8 cellular contexts compared by ENCODE assay signal in genomic region chr11:64863381-64864060, GRCh38. TPM values are rescaled to one million over a fixed set of nuclear protein-coding genes. Genes with fewer than 3 reads are reported as not detected.
DNase-seq lines count a peak whose midpoint lies in the region; ATAC-seq lines count a peak whose summit lies in the region.

No MANE protein-coding gene starts in this region.

- H3K9me3 ChIP-seq in GM23248 (ENCODE audit: low read depth): no peaks in the 10 kb centered on the region
- H3K9me3 ChIP-seq in skeletal muscle satellite cell (replicated peaks; ENCODE audit: low read length): no peaks in the 10 kb centered on the region

- peak overlapping the region; percentile 84 for H3K9ac ChIP-seq in GM23248
- peak overlapping the region; percentile 72 for H3K9ac ChIP-seq in skeletal muscle satellite cell (ENCODE audit: low read depth, low read length)

- peak overlapping the region; percentile 76 for H3K4me2 ChIP-seq in GM23248 (ENCODE audit: unreplicated experiment)
- peak overlapping the region; percentile 63 for H3K4me2 ChIP-seq in skeletal muscle satellite cell (ENCODE audit: low read length)

- POLR2A ChIA-PET in activated CD4-positive, alpha-beta memory T cell treated with anti-CD3 and anti-CD28 coated beads for 36 hours (lab: Charles Lee): interaction anchor here (0.6 to 20.4 kb wide), 6 partner anchors 10 to 233 kb away, joined by 3 to 460 read pairs (median 12); partner anchors contain the start of genes EHD1 and VPS51

- peak overlapping the region; percentile 96 for H3K27ac Mint-ChIP-seq in activated CD4-positive, alpha-beta memory T cell treated with anti-CD3 and anti-CD28 coated beads for 36 hours

- CTCF ChIA-PET in activated CD4-positive, alpha-beta memory T cell treated with anti-CD3 and anti-CD28 coated beads for 36 hours (lab: Charles Lee): interaction anchor here (1.5 to 29.1 kb wide), 4 partner anchors 13 to 254 kb away, joined by 3 to 1198 read pairs (median 168); partner anchors contain the start of genes ARL2, CDC42BPG, EHD1 and ZNHIT2

- H3K27me3 Mint-ChIP-seq in activated CD4-positive, alpha-beta memory T cell treated with anti-CD3 and anti-CD28 coated beads for 36 hours: no peaks in the 10 kb centered on the region

- DNase-seq in GM23248 (peak; percentile 46), left cardiac atrium (peak; percentile 56), RPMI8226 (no peak), NCI-H1694 treated with DMSO at 0.1 percent for 48 hours (lab: John Stamatoyannopoulos, UW) (no peak)
- no peak for DNase-seq in activated CD4-positive, alpha-beta memory T cell treated with anti-CD3 and anti-CD28 coated beads for 36 hours
- no peak for DNase-seq in stimulated activated CD4-positive, alpha-beta T cell treated with anti-CD3 and anti-CD28 coated beads, Interleukin-15, amount 100 ng/mL, for 24 hours

- H3K4me3 ChIP-seq in GM23248 (peak overlapping the region; percentile 11; the same call in 1 of the 2 replicates), skeletal muscle satellite cell (ENCODE audit: low read length) (peak overlapping the region; percentile 3)

- peak overlapping the region; percentile 67 for H3K4me3 Mint-ChIP-seq in activated CD4-positive, alpha-beta memory T cell treated with anti-CD3 and anti-CD28 coated beads for 36 hours

- 52 to 62% methylated on average over 22 to 23 of the region's 23 CpGs for WGBS in GM23248 (ENCODE audit: low coverage in 1 of 2, low lambda C conversion rate in 2 of 2, missing lambda C conversion rate in 2 of 2), 2 experiments

- peaks cover 45% of the 10 kb centered on the region for H3K4me1 ChIP-seq in GM23248 (ENCODE audit: insufficient read depth)
- peaks cover 55% of the 10 kb centered on the region for H3K4me1 ChIP-seq in skeletal muscle satellite cell (ENCODE audit: control insufficient read depth, insufficient read depth, low read length)

- 0 out of 2 replicates have a peak, but pooled peaks cover 4% of the 10 kb centered on the region for H4K20me1 ChIP-seq in GM23248 (ENCODE audit: insufficient read depth)

- ATAC-seq in left cardiac atrium (peak; percentile 48 to 61), HG03354 (IDR thresholded peaks at IDR 0.05; ENCODE audit: poor library complexity, severe bottlenecking, unreplicated experiment) (no peak)

- no peaks in the 10 kb centered on the region for H3K27me3 ChIP-seq in GM23248 (replicated peaks; ENCODE audit: insufficient read depth)
- H3K27me3 ChIP-seq in skeletal muscle satellite cell (ENCODE audit: control insufficient read depth, insufficient read depth, low read length): no peaks in the 10 kb centered on the region

- H3F3A ChIP-seq in GM23248 (ENCODE audit: insufficient read depth): peaks cover 47% of the 10 kb centered on the region

- in situ Hi-C loops in GM23248 (cut with MboI): no loop called here

- intact Hi-C loops in activated CD4-positive, alpha-beta memory T cell treated with anti-CD3 and anti-CD28 coated beads for 36 hours (cut with micrococcal nuclease): loop anchor here (2.0 kb wide), 1 partner anchor 13 kb away; no protein-coding TSS in a partner anchor
- intact Hi-C loops in left cardiac atrium (cut with DNase I): no loop called here

- H3K9me2 ChIP-seq in GM23248 (ENCODE audit: insufficient read depth): no peaks in the 10 kb centered on the region

- peaks cover 92% of the 10 kb centered on the region for H3K4me1 Mint-ChIP-seq in activated CD4-positive, alpha-beta memory T cell treated with anti-CD3 and anti-CD28 coated beads for 36 hours (ENCODE audit: low read depth)

- H3K9me3 Mint-ChIP-seq in activated CD4-positive, alpha-beta memory T cell treated with anti-CD3 and anti-CD28 coated beads for 36 hours: peaks cover 9% of the 10 kb centered on the region

- H3K79me2 ChIP-seq in GM23248 (ENCODE audit: insufficient read depth): peaks cover 94% of the 10 kb centered on the region

- H3K36me3 Mint-ChIP-seq in activated CD4-positive, alpha-beta memory T cell treated with anti-CD3 and anti-CD28 coated beads for 36 hours: peaks cover 48% of the 10 kb centered on the region

- H3K27ac ChIP-seq in GM23248: peak overlapping the region; percentile 99

- no peak overlapping the region for H2AFZ ChIP-seq in GM23248

- H3K36me3 ChIP-seq in GM23248 (ENCODE audit: low read depth): peaks cover 8% of the 10 kb centered on the region
- H3K36me3 ChIP-seq in skeletal muscle satellite cell (ENCODE audit: insufficient read depth, low read length): peaks cover 27% of the 10 kb centered on the region

RNA-seq across cellular contexts. Expression of gene EHD1, which starts 14.9 kb away (rescaled TPM):
- 90.2 and 124 TPM in 2 replicates for total RNA-seq in GM23248 (2014; rRNA removed; shearing (Covaris generic))
- polyA plus RNA-seq in GM23248 (2016; fragmentation: Nextera tagmentation; extraction: Ambion mirVana): 55.2 and 56.3 TPM in 2 replicates
- total RNA-seq in activated CD4-positive, alpha-beta memory T cell treated with anti-CD3 and anti-CD28 coated beads for 36 hours: 100 to 1,000 TPM; 103 to 113 TPM
- 10 to 100 TPM; 36.6 to 43.1 TPM for total RNA-seq in left cardiac atrium
- total RNA-seq in skeletal muscle satellite cell (2012; rRNA removed): 43.7 and 56.5 TPM in 2 replicates

RNA-seq across cellular contexts. Expression of gene CDC42BPG, which starts 19.1 kb away (rescaled TPM):
- total RNA-seq in GM23248 (2014; rRNA removed; shearing (Covaris generic)): not detected in 2 replicates
- polyA plus RNA-seq in GM23248 (2016; fragmentation: Nextera tagmentation; extraction: Ambion mirVana): not detected in 2 replicates
- under 1 TPM; 0.39 to 0.69 TPM for total RNA-seq in activated CD4-positive, alpha-beta memory T cell treated with anti-CD3 and anti-CD28 coated beads for 36 hours
- total RNA-seq in left cardiac atrium: under 1 TPM; 0.55 to 0.65 TPM
- total RNA-seq in skeletal muscle satellite cell (2012; rRNA removed): 0.25 TPM in 1 of 2 replicates, not detected in the other

RNA-seq across cellular contexts. Expression of gene MEN1, which starts 53.2 kb away (rescaled TPM):
- total RNA-seq in GM23248 (2014; rRNA removed; shearing (Covaris generic)): 13.2 and 15.8 TPM in 2 replicates
- polyA plus RNA-seq in GM23248 (2016; fragmentation: Nextera tagmentation; extraction: Ambion mirVana): 24.6 and 26.1 TPM in 2 replicates
- 10 to 100 TPM; 31.3 to 32.2 TPM for total RNA-seq in activated CD4-positive, alpha-beta memory T cell treated with anti-CD3 and anti-CD28 coated beads for 36 hours
- total RNA-seq in left cardiac atrium: 10 to 100 TPM in 1 of 2 donors, 1 to 10 TPM in 1; 9.0 to 12.3 TPM
- total RNA-seq in skeletal muscle satellite cell (2012; rRNA removed): 20.0 and 21.4 TPM in 2 replicates

RNA-seq across cellular contexts. Expression of gene ATG2A, which starts 53.5 kb away (rescaled TPM):
- total RNA-seq in GM23248 (2014; rRNA removed; shearing (Covaris generic)): 12.4 and 18.9 TPM in 2 replicates
- 6.3 and 6.8 TPM in 2 replicates for polyA plus RNA-seq in GM23248 (2016; fragmentation: Nextera tagmentation; extraction: Ambion mirVana)
- 10 to 100 TPM; 20.2 to 20.5 TPM for total RNA-seq in activated CD4-positive, alpha-beta memory T cell treated with anti-CD3 and anti-CD28 coated beads for 36 hours
- 10 to 100 TPM; 12.3 to 14.6 TPM for total RNA-seq in left cardiac atrium
- total RNA-seq in skeletal muscle satellite cell (2012; rRNA removed): 13.3 and 22.1 TPM in 2 replicates

Comparison
In these comparisons a context has a peak if more than half of its experiments do, and no peak if none do; other contexts are left out.
1. DNase-seq: peak in GM23248 (single experiment) and left cardiac atrium (single experiment); none in activated CD4-positive, alpha-beta memory T cell treated with anti-CD3 and anti-CD28 coated beads for 36 hours (single experiment), stimulated activated CD4-positive, alpha-beta T cell treated with anti-CD3 and anti-CD28 coated beads, Interleukin-15, amount 100 ng/mL, for 24 hours (single experiment), RPMI8226 (single experiment) and NCI-H1694 treated with DMSO at 0.1 percent for 48 hours (single experiment).